Comparison of ENCODE assay signal across 7 cellular contexts in the genomic region with DNA sequence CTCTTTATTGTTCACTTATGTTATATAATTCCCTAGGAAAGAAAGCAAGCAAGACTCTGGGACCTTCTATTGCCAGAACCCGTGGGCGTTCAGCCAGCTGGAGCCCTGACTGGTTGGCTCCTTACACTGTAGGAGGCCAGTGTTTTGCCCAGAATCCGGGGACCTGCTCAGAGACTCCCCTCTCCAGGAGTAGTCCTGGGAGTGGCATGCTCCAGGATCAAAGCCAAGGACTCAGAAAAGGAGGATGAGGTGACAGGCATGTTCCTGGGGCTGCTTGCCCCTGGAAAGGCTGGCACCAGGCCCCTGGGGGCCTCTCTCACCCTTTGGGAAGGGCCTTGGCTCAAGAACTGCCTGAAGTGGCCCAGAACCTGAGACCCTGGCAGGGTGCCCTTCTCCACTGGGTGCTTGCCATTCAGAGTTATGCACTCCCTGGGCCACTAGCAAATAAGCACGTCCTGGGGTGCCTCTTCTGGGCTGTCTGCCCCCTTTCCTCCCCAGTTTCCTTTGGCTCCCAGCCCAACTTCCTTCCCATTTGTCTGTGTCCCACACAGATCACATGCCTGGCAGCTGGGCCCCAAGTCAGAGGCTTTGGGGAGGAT. TPM values are rescaled to one million over a fixed set of nuclear protein-coding genes. Genes with fewer than 3 reads are reported as not detected.
DNase-seq lines count a peak whose midpoint lies in the region; ATAC-seq and TF ChIP-seq lines count a peak whose summit lies in the region.

No MANE protein-coding gene starts in this region.

- H3K4me3 ChIP-seq in lung, result no peak overlapping the region
- no peak overlapping the region for H3K4me3 ChIP-seq in transverse colon
- H3K4me3 ChIP-seq in H7 (ENCODE audit: insufficient read depth, low read depth, low read length), result no peak overlapping the region

- H3K27me3 ChIP-seq in lung (ENCODE audit: control insufficient read depth, insufficient read depth) (no peaks in the 10 kb centered on the region), transverse colon (no peaks in the 10 kb centered on the region), H7 (ENCODE audit: control insufficient read depth, insufficient read depth, low read length) (no peaks in the 10 kb centered on the region)

- peak; percentile 46 for ATAC-seq in lung (ENCODE audit: insufficient read depth, low FRiP score)
- no peak for ATAC-seq in GM18870 (IDR thresholded peaks at IDR 0.05; ENCODE audit: unreplicated experiment)
- ATAC-seq in GM18867 (IDR thresholded peaks at IDR 0.05; ENCODE audit: unreplicated experiment), result no peak

- intact Hi-C loops in transverse colon (cut with DNase I; ENCODE audit: low total_unique reads), result no loop called here

- DNase-seq in NCI-H1092 (lab: John Stamatoyannopoulos, UW), result peak; percentile 28
- DNase-seq in cerebellum (ENCODE audit: low spot score), result peak; percentile 86
- DNase-seq in lung (ENCODE audit: low spot score), result peak; percentile 85
- DNase-seq in transverse colon, result peak; percentile 58
- no peak for DNase-seq in H7

- TF ChIP-seq POLR2A in transverse colon (IDR thresholded peaks at IDR 0.05), result no peak

- TF ChIP-seq CTCF in lung (IDR thresholded peaks at IDR 0.05; ENCODE audit: control extremely low read depth, extremely low read depth) (no peak), transverse colon (IDR thresholded peaks at IDR 0.05) (no peak)

- H3K9me3 ChIP-seq in lung (ENCODE audit: control insufficient read depth in 2 of 2, insufficient read depth in 1 of 2, low read length in 1 of 2) (no peaks in the 10 kb centered on the region), transverse colon (no peaks in the 10 kb centered on the region)

- peak overlapping the region in 1 of 2 donors; percentile 65 for H3K27ac ChIP-seq in lung (ENCODE audit: low read depth in 1 of 2, low read length in 1 of 2)
- peak overlapping the region; percentile 49 to 60 (median 58) for H3K27ac ChIP-seq in transverse colon

- no peak for TF ChIP-seq EP300 in transverse colon (IDR thresholded peaks at IDR 0.05; ENCODE audit: low read depth)

- WGBS in lung, 2 donors, result 13 to 27% methylated on average over 4 of the region's 4 CpGs
- WGBS in transverse colon (ENCODE audit: low coverage in 1 of 2), 2 donors, result 32% methylated on average over 4 of the region's 4 CpGs; no CpG with 5 or more reads in 1 of the 2 donors

- H3K4me1 ChIP-seq in lung (ENCODE audit: control insufficient read depth in 2 of 2, insufficient read depth in 2 of 2, low read length in 2 of 2) (peaks cover 5 to 13% of the 10 kb centered on the region in 2 donors), transverse colon (peaks cover 10 to 23% (median 14%) of the 10 kb centered on the region in 4 donors)

- H3K36me3 ChIP-seq in lung (ENCODE audit: control insufficient read depth in 2 of 2, insufficient read depth in 2 of 2, low read length in 2 of 2) (no peaks in the 10 kb centered on the region), transverse colon (no peaks in the 10 kb centered on the region), H7 (replicated peaks; ENCODE audit: control insufficient read depth, insufficient read depth, low read length) (no peaks in the 10 kb centered on the region)

- in situ Hi-C loops in transverse colon (cut with MboI; ENCODE audit: low pct_ligation_motif_present in 1 of 4, low pct_unique_long_range_greater_than_20kb in 1 of 4, low sequenced_read_pairs in 3 of 4), result no loop called here

RNA-seq across cellular contexts. Expression of gene KIF3C, which starts 19.5 kb away (rescaled TPM):
- total RNA-seq in cerebellum (68.1 TPM), lung (1 to 10 TPM; 6.2 TPM), transverse colon (1 to 10 TPM in 3 of 4 donors, under 1 TPM in 1; 0.37 to 3.2 (median 2.0) TPM)
- 1 to 10 TPM; 1.1 to 2.2 TPM for polyA plus RNA-seq in lung
- 24.7 and 27.5 TPM in 2 replicates for total RNA-seq in H7 (2014; rRNA removed; shearing (Covaris generic))

RNA-seq across cellular contexts. Expression of gene RAB10, which starts 32.0 kb away (rescaled TPM):
- total RNA-seq in cerebellum, result 106 TPM
- total RNA-seq in lung, result 100 to 1,000 TPM in 1 of 2 donors, 10 to 100 TPM in 1; 86.0 to 149 TPM
- 10 to 100 TPM; 37.6 to 84.5 TPM for polyA plus RNA-seq in lung
- 100 to 1,000 TPM in 3 of 4 donors, 10 to 100 TPM in 1; 99.5 to 150 (median 144) TPM for total RNA-seq in transverse colon
- 92.6 and 101 TPM in 2 replicates for total RNA-seq in H7 (2014; rRNA removed; shearing (Covaris generic))
